8 cellular contexts compared by ENCODE assay signal in the genomic region with DNA sequence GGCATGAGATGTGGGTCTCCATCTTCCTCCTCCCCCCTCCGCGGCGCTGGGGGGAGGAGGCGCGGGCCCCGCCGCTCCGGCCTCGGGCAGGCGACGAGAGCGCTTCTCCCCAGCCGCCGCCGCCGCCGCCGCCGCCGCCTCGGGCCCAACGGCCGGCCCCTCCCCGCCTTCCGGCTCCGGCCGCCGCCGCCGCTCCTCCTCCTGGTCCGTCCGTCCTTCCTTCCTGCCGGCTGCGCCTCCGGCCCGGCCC. TPM values are rescaled to one million over a fixed set of nuclear protein-coding genes. Genes with fewer than 3 reads are reported as not detected.
DNase-seq lines count a peak whose midpoint lies in the region; ATAC-seq and TF ChIP-seq lines count a peak whose summit lies in the region.

No MANE protein-coding gene starts in this region.

- peaks cover 52% of the 10 kb centered on the region for H3K4me1 ChIP-seq in CD4-positive, CD25-positive, alpha-beta regulatory T cell (ENCODE audit: control insufficient read depth, insufficient read depth, low read length, poor library complexity, severe bottlenecking)

- H3K9me3 Mint-ChIP-seq in CD4-positive, CD25-positive, alpha-beta regulatory T cell = peaks cover 0 to 2% (median 0%) of the 10 kb centered on the region in 7 donors
- H3K9me3 Mint-ChIP-seq in stimulated activated naive CD8-positive, alpha-beta T cell treated with anti-CD3 and anti-CD28 coated beads, Interleukin-15, Interleukin-2, amounts not matched to agents 100 ng/mL and 50 ng/mL, for 24 hours = no peaks in the 10 kb centered on the region

- peaks cover 9% of the 10 kb centered on the region for H3K36me3 Mint-ChIP-seq in CD4-positive, CD25-positive, alpha-beta regulatory T cell
- peaks cover 30% of the 10 kb centered on the region for H3K36me3 Mint-ChIP-seq in stimulated activated naive CD8-positive, alpha-beta T cell treated with anti-CD3 and anti-CD28 coated beads, Interleukin-15, Interleukin-2, amounts not matched to agents 100 ng/mL and 50 ng/mL, for 24 hours (ENCODE audit: low read depth)

- H3K27me3 ChIP-seq in CD4-positive, CD25-positive, alpha-beta regulatory T cell (ENCODE audit: control insufficient read depth, insufficient read depth, low read length) = no peaks in the 10 kb centered on the region

- H3K27ac Mint-ChIP-seq in CD4-positive, CD25-positive, alpha-beta regulatory T cell = no peak overlapping the region
- no peak overlapping the region for H3K27ac Mint-ChIP-seq in stimulated activated naive CD8-positive, alpha-beta T cell treated with anti-CD3 and anti-CD28 coated beads, Interleukin-15, Interleukin-2, amounts not matched to agents 100 ng/mL and 50 ng/mL, for 24 hours

- peak overlapping the region; percentile 74 for H3K27ac ChIP-seq in CD4-positive, CD25-positive, alpha-beta regulatory T cell (ENCODE audit: insufficient read depth, low read length, poor library complexity, severe bottlenecking)

- peaks cover 12 to 53% (median 44%) of the 10 kb centered on the region in 4 donors for H3K4me1 Mint-ChIP-seq in CD4-positive, CD25-positive, alpha-beta regulatory T cell
- peaks cover 53% of the 10 kb centered on the region for H3K4me1 Mint-ChIP-seq in stimulated activated naive CD8-positive, alpha-beta T cell treated with anti-CD3 and anti-CD28 coated beads, Interleukin-15, Interleukin-2, amounts not matched to agents 100 ng/mL and 50 ng/mL, for 24 hours (ENCODE audit: low read depth)

- ATAC-seq in CD4-positive, CD25-positive, alpha-beta regulatory T cell (ENCODE audit: low read depth in 2 of 2) = no peak
- peak; percentile 29 for ATAC-seq in GM18870 (IDR thresholded peaks at IDR 0.05; ENCODE audit: unreplicated experiment)
- peak; percentile 48 for ATAC-seq in HG03064 (IDR thresholded peaks at IDR 0.05; ENCODE audit: low read depth, unreplicated experiment)

- no peaks in the 10 kb centered on the region for H3K36me3 ChIP-seq in CD4-positive, CD25-positive, alpha-beta regulatory T cell (ENCODE audit: control insufficient read depth, insufficient read depth, low read length)

- in situ Hi-C loops in astrocyte of the spinal cord (cut with HindIII; ENCODE audit: low sequenced_read_pairs) = no loop called here

- no peaks in the 10 kb centered on the region for H3K9me3 ChIP-seq in CD4-positive, CD25-positive, alpha-beta regulatory T cell (ENCODE audit: control insufficient read depth in 2 of 2, low read length in 2 of 2)

- DNase-seq in CD4-positive, CD25-positive, alpha-beta regulatory T cell = peak in 1 of 3 donors; percentile 80
- DNase-seq in NCI-H774 (lab: John Stamatoyannopoulos, UW) = peak; percentile 73
- peak; percentile 65 for DNase-seq in astrocyte of the spinal cord (ENCODE audit: low read depth, low spot score)
- DNase-seq in iris pigment epithelial cell (ENCODE audit: low read depth) = peak; percentile 66
- DNase-seq in SHP77 treated with DMSO at 0.1 percent for 48 hours (lab: John Stamatoyannopoulos, UW) = no peak

- no peak for TF ChIP-seq CTCF in astrocyte of the spinal cord (IDR thresholded peaks at IDR 0.05; ENCODE audit: low read depth, low read length)

- H3K4me3 ChIP-seq in CD4-positive, CD25-positive, alpha-beta regulatory T cell (ENCODE audit: low read depth, low read length) = peak overlapping the region; percentile 90
- H3K4me3 ChIP-seq in astrocyte of the spinal cord (ENCODE audit: low read depth, low read length) = peak overlapping the region; percentile 49

- peak overlapping the region in 3 of 4 donors; percentile 95 to 97 (median 95) for H3K4me3 Mint-ChIP-seq in CD4-positive, CD25-positive, alpha-beta regulatory T cell
- H3K4me3 Mint-ChIP-seq in stimulated activated naive CD8-positive, alpha-beta T cell treated with anti-CD3 and anti-CD28 coated beads, Interleukin-15, Interleukin-2, amounts not matched to agents 100 ng/mL and 50 ng/mL, for 24 hours = peak overlapping the region; percentile 94

- no peaks in the 10 kb centered on the region for H3K27me3 Mint-ChIP-seq in CD4-positive, CD25-positive, alpha-beta regulatory T cell
- no peaks in the 10 kb centered on the region for H3K27me3 Mint-ChIP-seq in stimulated activated naive CD8-positive, alpha-beta T cell treated with anti-CD3 and anti-CD28 coated beads, Interleukin-15, Interleukin-2, amounts not matched to agents 100 ng/mL and 50 ng/mL, for 24 hours

RNA-seq across cellular contexts. Expression of gene FBXL14, which starts 0.4 kb away (rescaled TPM):
- 26.0 TPM for total RNA-seq in CD4-positive, CD25-positive, alpha-beta regulatory T cell
- polyA plus RNA-seq in CD4-positive, CD25-positive, alpha-beta regulatory T cell = 10 to 100 TPM; 18.5 to 24.3 (median 23.7) TPM

RNA-seq across cellular contexts. Expression of gene WNT5B, which starts 35.1 kb away (rescaled TPM):
- not detected for total RNA-seq in CD4-positive, CD25-positive, alpha-beta regulatory T cell
- not detected for polyA plus RNA-seq in CD4-positive, CD25-positive, alpha-beta regulatory T cell

Comparison
In these comparisons a context has a peak if more than half of its experiments do, and no peak if none do; other contexts are left out.
1. ATAC-seq: peak in GM18870 (single experiment) and HG03064 (single experiment); none in CD4-positive, CD25-positive, alpha-beta regulatory T cell (0 of 2).